Comparison of ENCODE assay signal across 15 cellular contexts in genomic region chr11:124265034-124265433, GRCh38. TPM values are rescaled to one million over a fixed set of nuclear protein-coding genes. Genes with fewer than 3 reads are reported as not detected.
"Had no signal": no experiment of that assay in that cellular context is flagged by ENCODE, and none has a peak within 500 bp of the region (broad histone marks: within the 10 kb centered on the region; RNA-seq: fewer than 3 reads in every experiment).

No MANE protein-coding gene starts in this region.

RNA-seq across cellular contexts. Expression of gene OR8G5, which starts 8.9 kb away (rescaled TPM):
- total RNA-seq: activated B cell treated with CpG ODN at 0.5 μM for 24 hours; activated CD8-positive, alpha-beta T cell treated with anti-CD3 and anti-CD28 coated beads for 36 hours; activated T-cell treated with anti-CD3 and anti-CD28 coated beads, Interleukin-2, amount 50 U/mL, for 4 hours; activated T-helper 17 cell treated with anti-CD3 and anti-CD28 coated beads, Interleukin-2, amount 50 U/mL, for 72 hours; astrocyte; bronchial epithelial cell; cardiac septum; cerebellum; dermis blood vessel endothelial cell; esophagus squamous epithelium; fibroblast of lung; fibroblast of villous mesenchyme; gastroesophageal sphincter; glomerular endothelial cell; T-helper 1 cell treated with Interleukin-12 subunit alpha and Interleukin-12 subunit beta and Interleukin-4 antibody, amounts not matched to agents 30 ng/mL and 1 ng/mL, for 36 hours had no signal

RNA-seq across cellular contexts. Expression of gene OR8G1, which starts 24.1 kb away (rescaled TPM):
- total RNA-seq: activated B cell treated with CpG ODN at 0.5 μM for 24 hours; activated CD8-positive, alpha-beta T cell treated with anti-CD3 and anti-CD28 coated beads for 36 hours; activated T-cell treated with anti-CD3 and anti-CD28 coated beads, Interleukin-2, amount 50 U/mL, for 4 hours; activated T-helper 17 cell treated with anti-CD3 and anti-CD28 coated beads, Interleukin-2, amount 50 U/mL, for 72 hours; astrocyte; bronchial epithelial cell; cardiac septum; cerebellum; dermis blood vessel endothelial cell; esophagus squamous epithelium; fibroblast of lung; fibroblast of villous mesenchyme; gastroesophageal sphincter; glomerular endothelial cell; T-helper 1 cell treated with Interleukin-12 subunit alpha and Interleukin-12 subunit beta and Interleukin-4 antibody, amounts not matched to agents 30 ng/mL and 1 ng/mL, for 36 hours had no signal

RNA-seq across cellular contexts. Expression of gene OR8D1, which starts 48.7 kb away (rescaled TPM):
- total RNA-seq: activated B cell treated with CpG ODN at 0.5 μM for 24 hours; activated CD8-positive, alpha-beta T cell treated with anti-CD3 and anti-CD28 coated beads for 36 hours; activated T-cell treated with anti-CD3 and anti-CD28 coated beads, Interleukin-2, amount 50 U/mL, for 4 hours; activated T-helper 17 cell treated with anti-CD3 and anti-CD28 coated beads, Interleukin-2, amount 50 U/mL, for 72 hours; astrocyte; bronchial epithelial cell; cardiac septum; cerebellum; dermis blood vessel endothelial cell; esophagus squamous epithelium; fibroblast of lung; fibroblast of villous mesenchyme; gastroesophageal sphincter; glomerular endothelial cell; T-helper 1 cell treated with Interleukin-12 subunit alpha and Interleukin-12 subunit beta and Interleukin-4 antibody, amounts not matched to agents 30 ng/mL and 1 ng/mL, for 36 hours had no signal

RNA-seq across cellular contexts. Expression of gene OR8D2, which starts 55.0 kb away (rescaled TPM):
- total RNA-seq: activated B cell treated with CpG ODN at 0.5 μM for 24 hours; activated CD8-positive, alpha-beta T cell treated with anti-CD3 and anti-CD28 coated beads for 36 hours; activated T-cell treated with anti-CD3 and anti-CD28 coated beads, Interleukin-2, amount 50 U/mL, for 4 hours; activated T-helper 17 cell treated with anti-CD3 and anti-CD28 coated beads, Interleukin-2, amount 50 U/mL, for 72 hours; astrocyte; bronchial epithelial cell; cardiac septum; cerebellum; dermis blood vessel endothelial cell; esophagus squamous epithelium; fibroblast of lung; fibroblast of villous mesenchyme; gastroesophageal sphincter; glomerular endothelial cell; T-helper 1 cell treated with Interleukin-12 subunit alpha and Interleukin-12 subunit beta and Interleukin-4 antibody, amounts not matched to agents 30 ng/mL and 1 ng/mL, for 36 hours had no signal
